Comparison of ENCODE assay signal across 1 cellular context in genomic region chr15:90075420-90076289, GRCh38.
TF ChIP-seq lines count a peak whose summit lies in the region.

No MANE protein-coding gene starts in this region.

TF ChIP-seq in SK-N-SH treated with all-trans-retinoic acid at 6 μM for 48 hours, 23 proteins besides CTCF, POLR2A, EP300 and RAD21 (continued from another document):
- TF ChIP-seq POU6F1 (CRISPR knock-in tag; IDR thresholded peaks at IDR 0.05; ENCODE audit: borderline replicate concordance, low read depth) (no peak), TOX (CRISPR knock-in tag; IDR thresholded peaks at IDR 0.05; ENCODE audit: borderline replicate concordance) (no peak), ZC3H10 (CRISPR knock-in tag; IDR thresholded peaks at IDR 0.05) (no peak), ARNTL (CRISPR knock-in tag; IDR thresholded peaks at IDR 0.05; ENCODE audit: borderline replicate concordance, low read depth) (no peak)
